In the genomic region with DNA sequence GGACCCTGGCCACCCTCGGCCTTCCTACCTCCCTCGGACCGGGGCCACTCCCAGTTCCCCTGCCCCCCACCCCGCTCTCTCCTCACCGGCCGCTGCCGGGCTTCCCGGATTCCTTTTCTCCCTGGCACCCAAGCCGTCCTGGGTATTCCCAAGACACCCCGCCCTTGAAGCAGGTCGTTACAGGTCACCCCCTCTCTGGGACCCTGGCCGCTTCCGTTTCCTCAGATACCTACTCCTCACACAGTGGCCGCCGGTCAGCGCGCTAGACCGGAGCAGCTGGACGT, we compare ENCODE assay signal across 7 cellular contexts. TPM values are rescaled to one million over a fixed set of nuclear protein-coding genes. Genes with fewer than 3 reads are reported as not detected.
DNase-seq lines count a peak whose midpoint lies in the region; ATAC-seq, FAIRE-seq and TF ChIP-seq lines count a peak whose summit lies in the region.

No MANE protein-coding gene starts in this region.

- H3K14ac ChIP-seq in IMR-90 (replicated peaks; ENCODE audit: low read depth, low read length) = peak overlapping the region; percentile 98

- H3K9me3 Mint-ChIP-seq in brain = peaks cover 0 to 2% (median 0%) of the 10 kb centered on the region in 5 experiments

- TF ChIP-seq RAD21 in IMR-90 (IDR thresholded peaks at IDR 0.05; ENCODE audit: low read length) (no peak), HepG2 (CRISPR knock-in tag; IDR thresholded peaks at IDR 0.05) (no peak)

- H3K4me3 ChIP-seq in IMR-90 (ENCODE audit: insufficient read depth, low read depth, low read length) (peak overlapping the region; percentile 93), HepG2 (replicated peaks in 1 of 3; ENCODE audit: insufficient read depth in 1 of 3, low read depth in 2 of 3, low read length in 3 of 3) (peak overlapping the region; percentile 80 to 96 (median 94)), tibial nerve (peak overlapping the region; percentile 76 to 100 (median 89))

- WGBS in IMR-90 (ENCODE audit: extremely low coverage in 2 of 2, insufficient read length in 1 of 2), 2 experiments = 4% methylated on average over 5 of the region's 19 CpGs; no CpG with 5 or more reads in 1 of the 2 experiments
- WGBS in HepG2 (ENCODE audit: low lambda C conversion rate) = under 1% methylated on average over 17 of the region's 19 CpGs
- 0 to 1% methylated on average over 19 of the region's 19 CpGs for WGBS in tibial nerve, 2 donors

- peak overlapping the region; percentile 99 for H2AK9ac ChIP-seq in IMR-90 (replicated peaks; ENCODE audit: low read depth, low read length, poor library complexity)

- H3K27ac Mint-ChIP-seq in brain = peak overlapping the region; percentile 91 to 98 (median 98)

- POLR2A ChIA-PET in IMR-90 (lab: Charles Lee; ENCODE audit: unreplicated experiment) (no interaction called here), HepG2 (lab: Yijun Ruan, JAX) (interaction anchor here (0.5 to 4.4 kb wide), 17 partner anchors 11 to 400 kb away, joined by 3 to 23 read pairs (median 4); partner anchors contain the start of gene RIOX1)

- peaks cover 17% of the 10 kb centered on the region for H3K27me3 Mint-ChIP-seq in brain

- H3K36me3 Mint-ChIP-seq in brain = peaks cover 2% of the 10 kb centered on the region

- peak; percentile 0 for ATAC-seq in GM18909 (IDR thresholded peaks at IDR 0.05; ENCODE audit: poor library complexity, unreplicated experiment)
- peak; percentile 5 for ATAC-seq in IMR-90 (ENCODE audit: low read depth)
- ATAC-seq in HepG2 = peak; percentile 2
- ATAC-seq in HG02798 (IDR thresholded peaks at IDR 0.05; ENCODE audit: poor library complexity, unreplicated experiment) = no peak

- intact Hi-C loops in IMR-90 (cut with micrococcal nuclease) (loop anchor here (5.0 kb wide), 1 partner anchor 41 kb away; no protein-coding TSS in a partner anchor), HepG2 (cut with micrococcal nuclease; ENCODE audit: unreplicated experiment) (loop anchor here (5.0 kb wide), 2 partner anchors 46 to 161 kb away; no protein-coding TSS in a partner anchor)

- in situ Hi-C loops in IMR-90 (cut with MboI; ENCODE audit: low sequenced_read_pairs) (no loop called here), HepG2 (cut with HindIII; ENCODE audit: extremely low pct_ligation_motif_present, low pct_unique_long_range_greater_than_20kb) (loop anchor here (5.0 to 25.0 kb wide), 2 partner anchors 161 to 421 kb away; partner anchors contain the start of gene ZFYVE1)

- H3K36me3 ChIP-seq in IMR-90 (ENCODE audit: control insufficient read depth, insufficient read depth, low read length) = no peaks in the 10 kb centered on the region
- no peaks in the 10 kb centered on the region for H3K36me3 ChIP-seq in HepG2 (replicated peaks in 1 of 2; ENCODE audit: control insufficient read depth in 1 of 2, insufficient read depth in 2 of 2, low read length in 2 of 2)
- H3K36me3 ChIP-seq in tibial nerve = no peaks in the 10 kb centered on the region

- H3K23ac ChIP-seq in IMR-90 (ENCODE audit: low read depth, low read length) = peak overlapping the region; percentile 93

- peak overlapping the region; percentile 93 for H3K4me2 ChIP-seq in IMR-90 (ENCODE audit: low read depth, low read length)
- peak overlapping the region; percentile 77; the same call in 1 of the 2 replicates for H3K4me2 ChIP-seq in HepG2 (ENCODE audit: low read depth, low read length)

- peak overlapping the region; percentile 88 to 98 (median 96) for H3K4me3 Mint-ChIP-seq in brain

- peaks cover 51% of the 10 kb centered on the region for H3K79me2 ChIP-seq in HepG2 (ENCODE audit: insufficient read depth, low read length)

- H2AFZ ChIP-seq in IMR-90 (replicated peaks; ENCODE audit: low read length, poor library complexity) (peak overlapping the region; percentile 92), HepG2 (ENCODE audit: low read length) (no peak overlapping the region)

- TF ChIP-seq CTCF in IMR-90 (conservative IDR thresholded peaks at IDR 0.05; ENCODE audit: low read depth, low read length) (no peak), brain (conservative IDR thresholded peaks at IDR 0.05) (peak in 1 of 2 experiments; percentile 4), HepG2 (CRISPR knock-in tag; IDR thresholded peaks at IDR 0.05) (no peak), tibial nerve (IDR thresholded peaks at IDR 0.05) (no peak)

- H2BK15ac ChIP-seq in IMR-90 (ENCODE audit: low read depth, low read length) = no peak overlapping the region

- H4K20me1 ChIP-seq in IMR-90 (ENCODE audit: insufficient read depth, low read length) = peaks cover 18% of the 10 kb centered on the region; the same call in 1 of the 2 replicates
- H4K20me1 ChIP-seq in HepG2 (ENCODE audit: insufficient read depth, low read length) = peaks cover 3% of the 10 kb centered on the region; the same call in 1 of the 2 replicates

- CTCF ChIA-PET in IMR-90 (lab: Yijun Ruan, JAX) = no interaction called here
- CTCF ChIA-PET in HepG2 (lab: Yijun Ruan, JAX; ENCODE audit: low intra/inter-chr PET ratio, low total read pairs) = no interaction called here

- H4K91ac ChIP-seq in IMR-90 (ENCODE audit: insufficient read depth, low read depth, low read length) = peak overlapping the region; percentile 59

- peak overlapping the region; percentile 77 for H3K4ac ChIP-seq in IMR-90 (ENCODE audit: low read depth, low read length)

- peak overlapping the region; percentile 55 for H3K18ac ChIP-seq in IMR-90 (ENCODE audit: low read depth, low read length)

- H3K9ac ChIP-seq in IMR-90 (ENCODE audit: low read depth, low read length) = peak overlapping the region; percentile 94
- H3K9ac ChIP-seq in HepG2 (ENCODE audit: insufficient read depth, low read depth, low read length) = peak overlapping the region; percentile 87

- H3K56ac ChIP-seq in IMR-90 (ENCODE audit: extremely low read depth, insufficient read depth, low read length) = peak overlapping the region; percentile 58; the same call in 1 of the 2 replicates

- H2AK5ac ChIP-seq in IMR-90 (ENCODE audit: low read depth, low read length) = peak overlapping the region; percentile 63

- dilution Hi-C loops in IMR-90 (cut with HindIII; ENCODE audit: low sequenced_read_pairs, unreplicated experiment) = loop anchor here (25.0 kb wide), 1 partner anchor 171 kb away; no protein-coding TSS in a partner anchor

- H2BK20ac ChIP-seq in IMR-90 (ENCODE audit: low read depth, low read length) = no peak overlapping the region

- peaks cover 0 to 36% of the 10 kb centered on the region in 2 experiments; a peak in 2 of 4 replicates for H3K79me1 ChIP-seq in IMR-90 (ENCODE audit: low read depth in 1 of 2, low read length in 2 of 2)

- H3K4me1 ChIP-seq in IMR-90 (ENCODE audit: control insufficient read depth, insufficient read depth, low read length) (peaks cover 11% of the 10 kb centered on the region), HepG2 (ENCODE audit: insufficient read depth, low read length) (peaks cover 53% of the 10 kb centered on the region), tibial nerve (peaks cover 0 to 72% (median 29%) of the 10 kb centered on the region in 4 donors)

- H3K9me3 ChIP-seq in IMR-90 (ENCODE audit: control insufficient read depth, insufficient read depth, low read length) (no peaks in the 10 kb centered on the region), HepG2 (ENCODE audit: low read length) (no peaks in the 10 kb centered on the region), tibial nerve (no peaks in the 10 kb centered on the region)

- peak overlapping the region in 1 of 2 experiments; percentile 68; a peak in 1 of 4 replicates for H4K8ac ChIP-seq in IMR-90 (ENCODE audit: low read depth in 2 of 2, low read length in 2 of 2)

- H2BK120ac ChIP-seq in IMR-90 (ENCODE audit: low read depth, low read length) = 0 out of 2 replicates have a peak overlapping the region, but pooled peaks have one; percentile 51

- peaks cover 85% of the 10 kb centered on the region for H3K4me1 Mint-ChIP-seq in brain

- H3K27me3 ChIP-seq in IMR-90 (ENCODE audit: control insufficient read depth, insufficient read depth, low read length) = no peaks in the 10 kb centered on the region
- no peaks in the 10 kb centered on the region; a peak in 1 of 5 replicates for H3K27me3 ChIP-seq in HepG2 (ENCODE audit: control insufficient read depth in 1 of 2, insufficient read depth in 2 of 2, low read length in 2 of 2)
- H3K27me3 ChIP-seq in tibial nerve = no peaks in the 10 kb centered on the region

- TF ChIP-seq POLR2A in IMR-90 (IDR thresholded peaks at IDR 0.05; ENCODE audit: low read depth, low read length) (0 out of 2 replicates have a peak, but pooled peaks have one; percentile 51), HepG2 (IDR thresholded peaks at IDR 0.05; ENCODE audit: insufficient read depth in 1 of 2, low read depth in 2 of 2, low read length in 2 of 2) (no peak), tibial nerve (IDR thresholded peaks at IDR 0.05) (no peak), H54 (IDR thresholded peaks at IDR 0.05; ENCODE audit: low read depth, low read length) (no peak)

- DNase-seq in IMR-90 (no peak), HepG2 (ENCODE audit: low spot score) (no peak), tibial nerve (ENCODE audit: low spot score in 2 of 2) (peak in 1 of 2 donors; percentile 29), H54 (ENCODE audit: insufficient read length, low spot score) (no peak)

- BruUV-seq in IMR-90 (replicated peaks; lab: Mats Ljungman, UMichigan) = no TSS peak
- BruUV-seq in HepG2 (replicated peaks; lab: Mats Ljungman, UMichigan) = no TSS peak

- TF ChIP-seq EP300 in HepG2 (IDR thresholded peaks at IDR 0.05; ENCODE audit: low read depth in 2 of 2, low read length in 2 of 2) (no peak), HepG2 (CRISPR knock-in tag; IDR thresholded peaks at IDR 0.05; ENCODE audit: borderline replicate concordance) (no peak), tibial nerve (IDR thresholded peaks at IDR 0.05) (no peak)

- peaks cover 3% of the 10 kb centered on the region; the same call in 1 of the 2 replicates for H3K9me1 ChIP-seq in IMR-90 (ENCODE audit: insufficient read depth, low read length)

- peak overlapping the region; percentile 86 for H2BK5ac ChIP-seq in IMR-90 (ENCODE audit: low read depth, low read length, poor library complexity, severe bottlenecking)

- FAIRE-seq in HepG2 (lab: Jason Lieb, UNC) (no peak), H54 (lab: Jason Lieb, UNC) (no peak)

- peak overlapping the region; percentile 92 for H3K27ac ChIP-seq in IMR-90 (ENCODE audit: insufficient read depth, low read length)
- H3K27ac ChIP-seq in HepG2 (ENCODE audit: extremely low read length, insufficient read depth, low read length) = peak overlapping the region; percentile 79
- H3K27ac ChIP-seq in tibial nerve = peak overlapping the region; percentile 93 to 95 (median 95)

- peak overlapping the region; percentile 69; the same call in 1 of the 2 replicates for H4K5ac ChIP-seq in IMR-90 (ENCODE audit: low read depth, low read length)

RNA-seq across cellular contexts. Expression of gene NUMB, which starts 0.5 kb away (rescaled TPM):
- total RNA-seq in IMR-90 (2012; rRNA removed) = 41.7 and 45.9 TPM in 2 replicates
- polyA plus RNA-seq in IMR-90 (2012; rRNA removed) = 114 and 135 TPM in 2 replicates
- 49.6 and 56.5 TPM in 2 replicates for polyA plus RNA-seq in IMR-90 (2012; cell fraction: cytosol; rRNA removed)
- polyA plus RNA-seq in IMR-90 (2012; cell fraction: nucleus; rRNA removed; ENCODE audit: low replicate concordance) = 202 and 237 TPM in 2 replicates
- polyA plus RNA-seq in brain (ENCODE audit: insufficient read depth, low read depth, low replicate concordance) = 16.8 TPM
- 20.3 and 27.7 TPM in 2 replicates for total RNA-seq in HepG2 (2016; rRNA removed; fragmentation: Illumina TruSeq; extraction: Trizol)
- 5.7 and 8.8 TPM in 2 replicates for total RNA-seq in HepG2 (2016; cell fraction: cytosol; rRNA removed; fragmentation: Illumina TruSeq; extraction: Trizol; ENCODE audit: low read depth)
- total RNA-seq in HepG2 (2016; cell fraction: insoluble cytoplasmic fraction; rRNA removed; fragmentation: Illumina TruSeq; extraction: Trizol) = 22.2 and 31.9 TPM in 2 replicates
- total RNA-seq in HepG2 (2016; cell fraction: membrane; rRNA removed; fragmentation: Illumina TruSeq; extraction: Trizol) = 14.7 and 15.0 TPM in 2 replicates
- total RNA-seq in HepG2 (2016; cell fraction: nucleus; rRNA removed; fragmentation: Illumina TruSeq; extraction: Trizol) = 34.7 and 36.8 TPM in 2 replicates
- polyA plus RNA-seq in HepG2 (2011; rRNA removed) = 71.1 and 77.1 TPM in 2 replicates
- 46.5 and 51.7 TPM in 2 replicates for polyA plus RNA-seq in HepG2 (2011; cell fraction: cytosol; rRNA removed)
- polyA plus RNA-seq in HepG2 (2011; cell fraction: nucleus; rRNA removed) = 87.4 and 94.3 TPM in 2 replicates
- 32.2 and 36.9 TPM in 2 replicates for polyA plus RNA-seq in HepG2 (2012)
- 2.7 and 3.2 TPM in 2 replicates for polyA plus RNA-seq in HepG2 (2016; cell fraction: cytosol; fragmentation: Illumina TruSeq; extraction: Trizol; ENCODE audit: low read depth)
- polyA plus RNA-seq in HepG2 (2016; cell fraction: insoluble cytoplasmic fraction; fragmentation: Illumina TruSeq; extraction: Trizol; ENCODE audit: low read depth) = 41.7 and 43.4 TPM in 2 replicates
- 9.9 and 10.5 TPM in 2 replicates for polyA plus RNA-seq in HepG2 (2016; cell fraction: membrane; fragmentation: Illumina TruSeq; extraction: Trizol; ENCODE audit: low read depth)
- 52.2 and 60.2 TPM in 2 replicates for polyA plus RNA-seq in HepG2 (2016; cell fraction: nucleus; fragmentation: Illumina TruSeq; extraction: Trizol; ENCODE audit: insufficient read depth, low read depth)
- polyA minus RNA-seq in HepG2 (2011; rRNA and poly(A)+ RNA removed; ENCODE audit: low replicate concordance) = 149 and 174 TPM in 2 replicates
- 41.3 and 51.9 TPM in 2 replicates for polyA minus RNA-seq in HepG2 (2011; cell fraction: cytosol; rRNA and poly(A)+ RNA removed)
- polyA minus RNA-seq in HepG2 (2011; cell fraction: nucleus; rRNA and poly(A)+ RNA removed) = 101 and 107 TPM in 2 replicates
- 10 to 100 TPM; 50.7 to 81.9 (median 60.2) TPM for total RNA-seq in tibial nerve

RNA-seq across cellular contexts. Expression of gene RIOX1, which starts 32.9 kb away (rescaled TPM):
- 11.7 and 12.9 TPM in 2 replicates for total RNA-seq in IMR-90 (2012; rRNA removed)
- polyA plus RNA-seq in IMR-90 (2012; rRNA removed) = 9.5 and 10.1 TPM in 2 replicates
- polyA plus RNA-seq in IMR-90 (2012; cell fraction: cytosol; rRNA removed) = 8.1 and 13.4 TPM in 2 replicates
- polyA plus RNA-seq in IMR-90 (2012; cell fraction: nucleus; rRNA removed; ENCODE audit: low replicate concordance) = 2.8 and 6.0 TPM in 2 replicates
- polyA plus RNA-seq in brain (ENCODE audit: insufficient read depth, low read depth, low replicate concordance) = 8.4 TPM
- total RNA-seq in HepG2 (2016; rRNA removed; fragmentation: Illumina TruSeq; extraction: Trizol) = 15.0 and 15.9 TPM in 2 replicates
- 1.1 and 1.4 TPM in 2 replicates for total RNA-seq in HepG2 (2016; cell fraction: cytosol; rRNA removed; fragmentation: Illumina TruSeq; extraction: Trizol; ENCODE audit: low read depth)
- 14.6 and 15.0 TPM in 2 replicates for total RNA-seq in HepG2 (2016; cell fraction: insoluble cytoplasmic fraction; rRNA removed; fragmentation: Illumina TruSeq; extraction: Trizol)
- 4.5 and 4.9 TPM in 2 replicates for total RNA-seq in HepG2 (2016; cell fraction: membrane; rRNA removed; fragmentation: Illumina TruSeq; extraction: Trizol)
- 6.9 and 8.2 TPM in 2 replicates for total RNA-seq in HepG2 (2016; cell fraction: nucleus; rRNA removed; fragmentation: Illumina TruSeq; extraction: Trizol)
- polyA plus RNA-seq in HepG2 (2011; rRNA removed) = 4.5 and 6.4 TPM in 2 replicates
- 5.1 and 5.6 TPM in 2 replicates for polyA plus RNA-seq in HepG2 (2011; cell fraction: cytosol; rRNA removed)
- 6.1 and 6.4 TPM in 2 replicates for polyA plus RNA-seq in HepG2 (2011; cell fraction: nucleus; rRNA removed)
- 3.6 and 4.5 TPM in 2 replicates for polyA plus RNA-seq in HepG2 (2012)
- 0.70 and 0.74 TPM in 2 replicates for polyA plus RNA-seq in HepG2 (2016; cell fraction: cytosol; fragmentation: Illumina TruSeq; extraction: Trizol; ENCODE audit: low read depth)
- polyA plus RNA-seq in HepG2 (2016; cell fraction: insoluble cytoplasmic fraction; fragmentation: Illumina TruSeq; extraction: Trizol; ENCODE audit: low read depth) = 14.9 and 15.5 TPM in 2 replicates
- 1.9 and 2.0 TPM in 2 replicates for polyA plus RNA-seq in HepG2 (2016; cell fraction: membrane; fragmentation: Illumina TruSeq; extraction: Trizol; ENCODE audit: low read depth)
- 8.8 and 10.1 TPM in 2 replicates for polyA plus RNA-seq in HepG2 (2016; cell fraction: nucleus; fragmentation: Illumina TruSeq; extraction: Trizol; ENCODE audit: insufficient read depth, low read depth)
- polyA minus RNA-seq in HepG2 (2011; rRNA and poly(A)+ RNA removed; ENCODE audit: low replicate concordance) = 12.5 and 31.8 TPM in 2 replicates
- polyA minus RNA-seq in HepG2 (2011; cell fraction: cytosol; rRNA and poly(A)+ RNA removed) = 5.6 and 5.8 TPM in 2 replicates
- polyA minus RNA-seq in HepG2 (2011; cell fraction: nucleus; rRNA and poly(A)+ RNA removed) = 10.3 and 10.8 TPM in 2 replicates
- 10 to 100 TPM; 25.5 to 28.6 (median 26.8) TPM for total RNA-seq in tibial nerve
